Comparison of ENCODE assay signal across 1 cellular context in the genomic region with DNA sequence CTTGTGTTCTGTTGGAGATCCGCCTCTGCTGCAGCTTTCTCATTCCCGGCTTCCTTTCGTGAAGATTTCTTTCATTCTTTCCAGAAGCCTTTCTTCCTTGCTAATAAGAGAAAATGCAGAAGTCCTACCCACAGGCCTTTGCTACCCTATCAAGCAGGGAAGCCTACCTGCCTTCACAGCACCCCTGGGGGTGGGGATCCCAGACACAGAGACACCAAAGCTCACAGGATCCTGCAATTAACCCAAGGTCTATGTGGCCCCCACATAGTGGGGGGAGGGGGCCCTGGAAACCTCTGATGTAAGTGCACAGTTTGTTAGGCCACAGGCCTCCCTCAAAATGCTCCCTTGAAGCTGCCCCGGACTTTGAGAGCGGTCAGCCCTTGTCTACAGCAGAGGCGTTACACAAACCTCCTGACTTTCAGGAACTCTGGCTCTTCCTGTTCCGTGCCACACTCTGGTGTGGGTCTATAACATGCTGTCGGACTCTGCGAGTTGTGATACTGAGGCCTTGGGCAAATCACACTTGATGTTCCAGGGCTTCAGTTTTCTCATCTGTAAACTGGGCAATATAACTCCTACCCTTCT.
TF ChIP-seq lines count a peak whose summit lies in the region.

No MANE protein-coding gene starts in this region.

TF ChIP-seq in H1, 55 proteins besides CTCF, POLR2A, EP300 and RAD21:
- TF ChIP-seq POU5F1 (IDR thresholded peaks at IDR 0.05; ENCODE audit: low read depth, low read length) (no peak), CTBP2 (IDR thresholded peaks at IDR 0.05; ENCODE audit: borderline replicate concordance, insufficient read depth, insufficient read length, low read length) (no peak), CBX8 (IDR thresholded peaks at IDR 0.05; ENCODE audit: borderline replicate concordance, low read depth, low read length) (no peak), SIRT6 (IDR thresholded peaks at IDR 0.05; ENCODE audit: low read length) (no peak), FOSL1 (IDR thresholded peaks at IDR 0.05; ENCODE audit: insufficient read depth, low read depth, low read length) (no peak), CREB1 (IDR thresholded peaks at IDR 0.05) (no peak), CHD1 (IDR thresholded peaks at IDR 0.05; ENCODE audit: low read depth, low read length) (no peak), RBBP5 (IDR thresholded peaks at IDR 0.05; ENCODE audit: borderline replicate concordance, low read depth, low read length) (no peak), JUN (IDR thresholded peaks at IDR 0.05; ENCODE audit: low read depth, low read length) (no peak), KDM5A (IDR thresholded peaks at IDR 0.05; ENCODE audit: low read length) (no peak), KDM1A (IDR thresholded peaks at IDR 0.05; ENCODE audit: borderline replicate concordance, low read length) (no peak), KDM4A (IDR thresholded peaks at IDR 0.05; ENCODE audit: low read depth, low read length, severe bottlenecking) (no peak)
